In the genomic region with DNA sequence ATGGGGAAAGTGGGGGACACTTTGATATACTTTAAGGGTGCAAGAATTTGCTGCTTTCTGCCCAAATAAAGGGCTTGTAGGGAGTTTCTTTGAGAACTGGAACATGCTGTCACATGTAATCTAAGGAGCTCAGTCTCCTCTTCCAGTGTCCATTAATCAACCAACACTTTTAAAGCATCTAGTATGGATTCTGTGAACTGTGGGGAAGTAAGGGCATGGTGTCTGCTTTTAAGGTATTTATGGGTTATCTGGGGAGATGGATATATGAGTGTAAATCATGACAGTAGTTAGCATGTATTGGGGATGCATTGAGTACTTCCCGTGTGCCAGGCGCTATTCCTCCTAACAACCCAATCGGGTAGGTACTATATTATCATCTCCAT, we compare ENCODE assay signal across 21 cellular contexts.
DNase-seq lines count a peak whose midpoint lies in the region; ATAC-seq and TF ChIP-seq lines count a peak whose summit lies in the region.
"Had no signal": no experiment of that assay in that cellular context is flagged by ENCODE, and none has a peak within 500 bp of the region (broad histone marks: within the 10 kb centered on the region; RNA-seq: fewer than 3 reads in every experiment).

No MANE protein-coding gene starts in this region.

- no peaks in the 10 kb centered on the region for H4K20me1 ChIP-seq in PC-9 (ENCODE audit: insufficient read depth)
- no peaks in the 10 kb centered on the region for H4K20me1 ChIP-seq in hepatocyte (ENCODE audit: insufficient read depth, poor library complexity, severe bottlenecking)

- TF ChIP-seq CTCF in Caco-2 (IDR thresholded peaks at IDR 0.05; ENCODE audit: insufficient read depth in 1 of 2, low read depth in 1 of 2, low read length in 1 of 2, severe bottlenecking in 1 of 2, unreplicated experiment in 1 of 2) (no peak), PC-9 (conservative IDR thresholded peaks at IDR 0.05) (no peak), hepatocyte (IDR thresholded peaks at IDR 0.05; ENCODE audit: poor library complexity) (no peak), neural crest cell (conservative IDR thresholded peaks at IDR 0.05) (no peak)

- DNase-seq in Caco-2 (no peak), PC-9 (no peak), hepatocyte (ENCODE audit: low spot score) (no peak), neural crest cell (ENCODE audit: low read depth, low spot score) (no peak), DMS 273 (lab: John Stamatoyannopoulos, UW; ENCODE audit: unreplicated experiment) (no peak), medulla oblongata (ENCODE audit: extremely low spot score) (no peak), NCI-H1417 treated with DMSO at 0.1 percent for 48 hours (lab: John Stamatoyannopoulos, UW) (no peak)
- DNase-seq: activated B cell treated with CpG ODN at 0.5 μM for 24 hours; activated CD8-positive, alpha-beta memory T cell treated with anti-CD3 and anti-CD28 coated beads for 24 hours; activated T-cell treated with anti-CD3 and anti-CD28 coated beads, Interleukin-2, amount 50 U/mL, for 72 hours; CD4-positive, CD25-positive, alpha-beta regulatory T cell; DND-41; immature natural killer cell; IMR-90; NCI-H524; stimulated activated naive CD4-positive, alpha-beta T cell; T-helper 2 cell had no signal

- H3K27me3 Mint-ChIP-seq in Caco-2 (ENCODE audit: insufficient read depth, unreplicated experiment) (no peaks in the 10 kb centered on the region), neural crest cell (ENCODE audit: low read depth) (peaks cover 2% of the 10 kb centered on the region)
- H3K27me3 Mint-ChIP-seq: CD4-positive, CD25-positive, alpha-beta regulatory T cell had no signal

- CTCF ChIA-PET in Caco-2 (lab: Charles Lee) = no interaction called here
- CTCF ChIA-PET in PC-9 (lab: Charles Lee) = no interaction called here

- H3K4me2 ChIP-seq in PC-9 (peak overlapping the region; percentile 69), hepatocyte (peak overlapping the region; percentile 61)

- H3K9me3 ChIP-seq in Caco-2 (no peaks in the 10 kb centered on the region), PC-9 (ENCODE audit: insufficient read depth, low read depth) (no peaks in the 10 kb centered on the region), hepatocyte (ENCODE audit: low read depth) (no peaks in the 10 kb centered on the region)

- POLR2A ChIA-PET in Caco-2 (lab: Charles Lee) = interaction anchor here (1.0 to 1.1 kb wide), 2 partner anchors 69 to 104 kb away, joined by 3 to 6 read pairs; no protein-coding TSS in a partner anchor
- POLR2A ChIA-PET in PC-9 (lab: Charles Lee; ENCODE audit: unreplicated experiment) = interaction anchor here (0.5 to 0.6 kb wide), 2 partner anchors 126 to 132 kb away, joined by 3 read pairs; no protein-coding TSS in a partner anchor

- H3K27me3 ChIP-seq in Caco-2 (replicated peaks; ENCODE audit: control insufficient read depth, insufficient read depth, low read length) = no peaks in the 10 kb centered on the region
- H3K27me3 ChIP-seq in PC-9 (ENCODE audit: insufficient read depth, low read depth) = no peaks in the 10 kb centered on the region
- no peaks in the 10 kb centered on the region for H3K27me3 ChIP-seq in hepatocyte
- H3K27me3 ChIP-seq: tibial nerve had no signal

- intact Hi-C loops in Caco-2 (cut with micrococcal nuclease; ENCODE audit: unreplicated experiment) (loop anchor here (1.0 to 5.0 kb wide), 4 partner anchors 7 to 131 kb away; no protein-coding TSS in a partner anchor), PC-9 (cut with micrococcal nuclease; ENCODE audit: unreplicated experiment) (loop anchor here (1.0 to 2.0 kb wide), 2 partner anchors 69 to 149 kb away; no protein-coding TSS in a partner anchor)

- no peaks in the 10 kb centered on the region for H3K79me2 ChIP-seq in PC-9 (ENCODE audit: low read depth)
- H3K79me2 ChIP-seq in hepatocyte = no peaks in the 10 kb centered on the region

- peak overlapping the region; percentile 47 for H3K27ac ChIP-seq in PC-9
- peak overlapping the region; percentile 82 for H3K27ac ChIP-seq in hepatocyte
- H3K27ac ChIP-seq: tibial nerve had no signal

- H3K9me2 ChIP-seq in PC-9 (ENCODE audit: insufficient read depth) = no peaks in the 10 kb centered on the region
- no peaks in the 10 kb centered on the region for H3K9me2 ChIP-seq in hepatocyte (replicated peaks; ENCODE audit: insufficient read depth)

- BruUV-seq in Caco-2 (replicated peaks; lab: Mats Ljungman, UMichigan) (no TSS peak), PC-9 (replicated peaks; lab: Mats Ljungman, UMichigan) (TSS peak; percentile 19)

- H3K4me3 Mint-ChIP-seq in Caco-2 (ENCODE audit: unreplicated experiment) (peak overlapping the region; percentile 85), neural crest cell (no peak overlapping the region)
- H3K4me3 Mint-ChIP-seq: activated B cell treated with CpG ODN at 0.5 μM for 24 hours; activated T-cell treated with anti-CD3 and anti-CD28 coated beads, Interleukin-2, amount 50 U/mL, for 72 hours; CD4-positive, CD25-positive, alpha-beta regulatory T cell; immature natural killer cell; memory B cell had no signal

- peaks cover 3% of the 10 kb centered on the region; the same call in 1 of the 2 replicates for H3F3A ChIP-seq in PC-9 (ENCODE audit: insufficient read depth, low read depth)

- H3K27ac Mint-ChIP-seq in Caco-2 (ENCODE audit: unreplicated experiment) = peak overlapping the region; percentile 94
- peak overlapping the region; percentile 14 for H3K27ac Mint-ChIP-seq in neural crest cell (ENCODE audit: unreplicated experiment)
- H3K27ac Mint-ChIP-seq: activated B cell treated with CpG ODN at 0.5 μM for 24 hours; activated naive CD4-positive, alpha-beta T cell treated with anti-CD3 and anti-CD28 coated beads, Interleukin-2, amount 50 U/mL, for 72 hours; activated T-cell treated with anti-CD3 and anti-CD28 coated beads, Interleukin-2, amount 50 U/mL, for 72 hours; CD4-positive, CD25-positive, alpha-beta regulatory T cell; immature natural killer cell; memory B cell had no signal

- peaks cover 33% of the 10 kb centered on the region for H3K4me1 ChIP-seq in Caco-2
- H3K4me1 ChIP-seq in PC-9 (replicated peaks; ENCODE audit: insufficient read depth) = peaks cover 30% of the 10 kb centered on the region
- peaks cover 38% of the 10 kb centered on the region for H3K4me1 ChIP-seq in hepatocyte (ENCODE audit: insufficient read depth)

- H2AFZ ChIP-seq in PC-9 = peak overlapping the region; percentile 67
- peak overlapping the region; percentile 57 for H2AFZ ChIP-seq in hepatocyte

- ATAC-seq in GM21367 (IDR thresholded peaks at IDR 0.05; ENCODE audit: unreplicated experiment) = no peak
- ATAC-seq: activated naive CD4-positive, alpha-beta T cell treated with anti-CD3 and anti-CD28 coated beads, Interleukin-2, amount 50 U/mL, for 72 hours; activated T-cell treated with anti-CD3 and anti-CD28 coated beads, Interleukin-2, amount 50 U/mL, for 72 hours had no signal

- H3K4me1 Mint-ChIP-seq in Caco-2 (ENCODE audit: low read depth, unreplicated experiment) = peaks cover 23% of the 10 kb centered on the region
- peaks cover 35% of the 10 kb centered on the region for H3K4me1 Mint-ChIP-seq in neural crest cell
- H3K4me1 Mint-ChIP-seq: activated B cell treated with CpG ODN at 0.5 μM for 24 hours; CD4-positive, CD25-positive, alpha-beta regulatory T cell; immature natural killer cell; memory B cell had no signal

- H3K36me3 ChIP-seq in Caco-2 (ENCODE audit: control insufficient read depth, insufficient read depth, low read length) (no peaks in the 10 kb centered on the region), PC-9 (ENCODE audit: low read depth) (no peaks in the 10 kb centered on the region), hepatocyte (replicated peaks; ENCODE audit: insufficient read depth, low read depth) (no peaks in the 10 kb centered on the region)
- H3K36me3 ChIP-seq: tibial nerve had no signal

- 94% methylated on average over 3 of the region's 3 CpGs for WGBS in hepatocyte (ENCODE audit: low lambda C conversion rate, missing lambda C conversion rate)

- H3K9me3 Mint-ChIP-seq in Caco-2 (ENCODE audit: unreplicated experiment) (no peaks in the 10 kb centered on the region), neural crest cell (peaks cover 9% of the 10 kb centered on the region)

- H3K4me3 ChIP-seq in Caco-2 (ENCODE audit: low read depth, low read length) = peak overlapping the region; percentile 31
- peak overlapping the region; percentile 20; the same call in 1 of the 2 replicates for H3K4me3 ChIP-seq in PC-9
- no peak overlapping the region for H3K4me3 ChIP-seq in hepatocyte
- H3K4me3 ChIP-seq: tibial nerve had no signal

- H3K36me3 Mint-ChIP-seq in Caco-2 (ENCODE audit: insufficient read depth, unreplicated experiment) (peaks cover 5% of the 10 kb centered on the region), neural crest cell (ENCODE audit: low read depth) (peaks cover 5% of the 10 kb centered on the region)
- H3K36me3 Mint-ChIP-seq: CD4-positive, CD25-positive, alpha-beta regulatory T cell had no signal
